ENCODE assay signal across 1 cellular context in the genomic region with DNA sequence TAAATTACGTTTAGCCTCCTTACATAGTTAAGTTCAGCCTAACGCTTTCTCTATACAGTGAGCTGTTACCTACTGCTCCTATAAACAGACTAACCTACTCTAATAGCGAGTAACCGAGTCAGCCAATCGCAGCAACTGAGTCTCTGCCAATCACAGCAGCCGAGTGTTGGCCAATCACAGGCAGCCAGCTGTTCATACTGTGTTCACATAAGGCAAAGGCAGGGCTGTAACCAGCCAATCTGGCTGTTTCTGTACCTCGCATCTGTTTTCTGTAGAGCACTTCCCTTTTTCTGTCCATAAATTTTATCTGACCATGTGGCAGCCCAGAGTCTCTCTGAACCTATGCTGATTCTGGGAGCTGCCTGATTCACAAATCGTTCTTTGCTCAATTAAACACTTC.
TF ChIP-seq lines count a peak whose summit lies in the region.

No MANE protein-coding gene starts in this region.

TF ChIP-seq in WTC11, 78 proteins besides CTCF, POLR2A, EP300 and RAD21 (continued from another document):
- TF ChIP-seq, protein P1, sequence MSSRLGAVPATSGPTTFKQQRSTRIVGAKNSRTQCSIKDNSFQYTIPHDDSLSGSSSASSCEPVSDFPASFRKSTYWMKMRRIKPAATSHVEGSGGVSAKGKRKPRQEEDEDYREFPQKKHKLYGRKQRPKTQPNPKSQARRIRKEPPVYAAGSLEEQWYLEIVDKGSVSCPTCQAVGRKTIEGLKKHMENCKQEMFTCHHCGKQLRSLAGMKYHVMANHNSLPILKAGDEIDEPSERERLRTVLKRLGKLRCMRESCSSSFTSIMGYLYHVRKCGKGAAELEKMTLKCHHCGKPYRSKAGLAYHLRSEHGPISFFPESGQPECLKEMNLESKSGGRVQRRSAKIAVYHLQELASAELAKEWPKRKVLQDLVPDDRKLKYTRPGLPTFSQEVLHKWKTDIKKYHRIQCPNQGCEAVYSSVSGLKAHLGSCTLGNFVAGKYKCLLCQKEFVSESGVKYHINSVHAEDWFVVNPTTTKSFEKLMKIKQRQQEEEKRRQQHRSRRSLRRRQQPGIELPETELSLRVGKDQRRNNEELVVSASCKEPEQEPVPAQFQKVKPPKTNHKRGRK (CRISPR knock-in tag; IDR thresholded peaks at IDR 0.05; ENCODE audit: borderline replicate concordance), result no peak
- TF ChIP-seq JAZF1 (CRISPR knock-in tag; IDR thresholded peaks at IDR 0.05), result no peak
- TF ChIP-seq ZNF416 (CRISPR knock-in tag; IDR thresholded peaks at IDR 0.05), result no peak
- no peak for TF ChIP-seq ZNF121 (CRISPR knock-in tag; IDR thresholded peaks at IDR 0.05)
